7 cellular contexts compared by ENCODE assay signal in the genomic region with DNA sequence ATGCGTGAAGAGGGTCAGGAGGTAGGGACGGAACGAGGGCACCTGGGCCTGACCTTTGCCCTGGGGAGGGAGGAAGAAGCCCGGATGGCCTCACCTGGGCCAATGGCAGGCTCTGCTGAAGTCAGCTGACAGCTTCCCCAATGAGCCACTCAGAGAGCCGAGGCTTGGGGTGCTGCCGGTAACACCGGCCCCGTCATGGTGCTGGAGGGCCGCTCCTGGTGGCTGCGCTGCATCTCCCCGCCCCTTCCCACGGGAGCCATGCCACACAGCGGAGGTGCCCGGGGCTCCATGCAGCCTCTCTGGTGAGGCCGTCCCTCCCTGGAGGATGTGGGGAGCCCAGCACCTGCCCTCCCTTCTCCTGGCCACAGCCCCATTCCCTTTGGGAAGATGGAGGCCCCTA. TPM values are rescaled to one million over a fixed set of nuclear protein-coding genes. Genes with fewer than 3 reads are reported as not detected.
"Had no signal": no experiment of that assay in that cellular context is flagged by ENCODE, and none has a peak within 500 bp of the region (broad histone marks: within the 10 kb centered on the region; RNA-seq: fewer than 3 reads in every experiment).

No MANE protein-coding gene starts in this region.

- ATAC-seq: HepG2 had no signal

- H3K4me3 Mint-ChIP-seq: IgD-negative memory B cell had no signal

- FAIRE-seq: HepG2, HTR-8/SVneo had no signal

- H3K27me3 Mint-ChIP-seq: IgD-negative memory B cell had no signal

- DNase-seq: IMR-90, KBM-7, KG1 had no signal

- H3K9me3 Mint-ChIP-seq: IgD-negative memory B cell had no signal

- H3K36me3 Mint-ChIP-seq: IgD-negative memory B cell had no signal

- H3K27ac Mint-ChIP-seq: IgD-negative memory B cell had no signal

- H3K27ac ChIP-seq: HL-60 had no signal

RNA-seq across cellular contexts. Expression of gene MICALL2, which starts 17.6 kb away (rescaled TPM):
- polyA plus RNA-seq: IgD-negative memory B cell had no signal
